10 cellular contexts compared by ENCODE assay signal in the genomic region with DNA sequence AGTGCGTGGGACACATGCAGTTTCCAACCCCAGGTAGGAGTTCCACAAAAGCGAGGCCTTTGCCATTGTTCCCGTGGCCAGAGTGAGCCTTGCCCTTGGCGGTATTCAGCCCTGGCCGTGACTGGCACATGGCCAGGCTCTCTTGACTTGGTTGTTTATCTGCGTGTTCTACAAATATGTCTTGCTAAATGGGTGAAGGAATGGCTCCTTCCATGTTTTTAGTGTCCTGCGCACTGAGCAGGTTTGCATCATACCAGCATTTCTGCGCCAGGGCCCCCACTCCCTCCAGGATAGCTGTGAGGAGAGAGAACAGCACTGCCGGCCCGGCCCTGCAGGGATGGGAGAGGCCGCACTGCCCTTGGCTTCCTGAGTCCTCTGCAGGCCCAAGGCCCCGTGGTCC. TPM values are rescaled to one million over a fixed set of nuclear protein-coding genes. Genes with fewer than 3 reads are reported as not detected.
DNase-seq lines count a peak whose midpoint lies in the region; ATAC-seq, FAIRE-seq and TF ChIP-seq lines count a peak whose summit lies in the region.
"Had no signal": no experiment of that assay in that cellular context is flagged by ENCODE, and none has a peak within 500 bp of the region (broad histone marks: within the 10 kb centered on the region; RNA-seq: fewer than 3 reads in every experiment).

No MANE protein-coding gene starts in this region.

- CTCF ChIA-PET in activated naive CD4-positive, alpha-beta T cell treated with anti-CD3 and anti-CD28 coated beads, Interleukin-2, amount 10 ng/mL, durations not matched to agents 7 days and 5 days (lab: Charles Lee), result interaction anchor here (0.6 to 7.2 kb wide), 7 partner anchors 9 to 124 kb away, joined by 3 to 101 read pairs (median 3); a partner anchor contains a TSS

- H3K36me3 Mint-ChIP-seq in activated naive CD4-positive, alpha-beta T cell treated with anti-CD3 and anti-CD28 coated beads, Interleukin-2, amount 10 ng/mL, durations not matched to agents 7 days and 5 days, result peaks cover 23% of the 10 kb centered on the region

- no peak overlapping the region for H3K4me3 Mint-ChIP-seq in activated naive CD4-positive, alpha-beta T cell treated with anti-CD3 and anti-CD28 coated beads, Interleukin-2, amount 10 ng/mL, durations not matched to agents 7 days and 5 days

- no peak for ATAC-seq in GM18873 (IDR thresholded peaks at IDR 0.05; ENCODE audit: low FRiP score, unreplicated experiment)

- no peaks in the 10 kb centered on the region for H3K4me1 ChIP-seq in urinary bladder (ENCODE audit: insufficient read depth)

- no peak for TF ChIP-seq CTCF in coronary artery (IDR thresholded peaks at IDR 0.05)
- no peak for TF ChIP-seq CTCF in D721Med (IDR thresholded peaks at IDR 0.05; ENCODE audit: insufficient read depth, missing control alignments)

- peaks cover 4% of the 10 kb centered on the region for H3K36me3 ChIP-seq in urinary bladder (ENCODE audit: insufficient read depth)

- H3K27me3 Mint-ChIP-seq in activated naive CD4-positive, alpha-beta T cell treated with anti-CD3 and anti-CD28 coated beads, Interleukin-2, amount 10 ng/mL, durations not matched to agents 7 days and 5 days, result no peaks in the 10 kb centered on the region

- peaks cover 19% of the 10 kb centered on the region for H3K4me1 Mint-ChIP-seq in activated naive CD4-positive, alpha-beta T cell treated with anti-CD3 and anti-CD28 coated beads, Interleukin-2, amount 10 ng/mL, durations not matched to agents 7 days and 5 days

- peak overlapping the region; percentile 92 to 96 for H3K27ac ChIP-seq in coronary artery
- H3K27ac ChIP-seq in urinary bladder (ENCODE audit: low read depth), result peak overlapping the region; percentile 89
- H3K27ac ChIP-seq: KMS-11 had no signal

- FAIRE-seq in D721Med (lab: Jason Lieb, UNC), result no peak

- H3K9me3 Mint-ChIP-seq in activated naive CD4-positive, alpha-beta T cell treated with anti-CD3 and anti-CD28 coated beads, Interleukin-2, amount 10 ng/mL, durations not matched to agents 7 days and 5 days, result no peaks in the 10 kb centered on the region

- peak overlapping the region; percentile 77 for H3K27ac Mint-ChIP-seq in activated naive CD4-positive, alpha-beta T cell treated with anti-CD3 and anti-CD28 coated beads, Interleukin-2, amount 10 ng/mL, durations not matched to agents 7 days and 5 days

- DNase-seq in activated naive CD4-positive, alpha-beta T cell treated with anti-CD3 and anti-CD28 coated beads, Interleukin-2, amount 10 ng/mL, durations not matched to agents 7 days and 5 days, result no peak
- DNase-seq in activated naive CD4-positive, alpha-beta T cell treated with Interleukin-2 at 50 U/mL for 16 hours, result no peak
- peak; percentile 91 for DNase-seq in coronary artery (ENCODE audit: low spot score)
- DNase-seq in mucosa of gallbladder (ENCODE audit: low spot score), result peak; percentile 72
- DNase-seq in D721Med (ENCODE audit: insufficient read length, low spot score), result no peak
- no peak for DNase-seq in stimulated activated naive CD4-positive, alpha-beta T cell (lab: John Stamatoyannopoulos, UW)
- DNase-seq: SW 1271 had no signal

- peak overlapping the region; percentile 20 for H3K4me3 ChIP-seq in coronary artery
- no peak overlapping the region for H3K4me3 ChIP-seq in urinary bladder (ENCODE audit: low read depth, low read length)

- WGBS in urinary bladder, result 29% methylated on average over 12 of the region's 12 CpGs

RNA-seq across cellular contexts. Expression of a gene that starts 20.0 kb away (rescaled TPM):
- 26.0 TPM for total RNA-seq in mucosa of gallbladder
- total RNA-seq in urinary bladder, result 12.8 TPM
- 25.1 TPM for polyA plus RNA-seq in urinary bladder

RNA-seq across cellular contexts. Expression of a gene that starts 36.5 kb away (rescaled TPM):
- total RNA-seq in mucosa of gallbladder (3.7 TPM), urinary bladder (1.1 TPM)
- 15.1 TPM for polyA plus RNA-seq in urinary bladder

RNA-seq across cellular contexts. Expression of a gene that starts 55.4 kb away (rescaled TPM):
- total RNA-seq in mucosa of gallbladder (172 TPM), urinary bladder (41.8 TPM)
- polyA plus RNA-seq in urinary bladder, result 84.6 TPM

RNA-seq across cellular contexts. Expression of a gene that starts 55.8 kb away (rescaled TPM):
- total RNA-seq in mucosa of gallbladder, result 29.1 TPM
- 37.3 TPM for total RNA-seq in urinary bladder
- 38.1 TPM for polyA plus RNA-seq in urinary bladder

Comparison
In these comparisons a context has a peak if more than half of its experiments do, and no peak if none do; other contexts are left out.
1. DNase-seq: peak in coronary artery (single experiment) and mucosa of gallbladder (single experiment); none in activated naive CD4-positive, alpha-beta T cell treated with anti-CD3 and anti-CD28 coated beads, Interleukin-2, amount 10 ng/mL, durations not matched to agents 7 days and 5 days (single experiment), activated naive CD4-positive, alpha-beta T cell treated with Interleukin-2 at 50 U/mL for 16 hours (single experiment), D721Med (single experiment) and stimulated activated naive CD4-positive, alpha-beta T cell (0 of 6).